In genomic region chr2:50133766-50134165, GRCh38 we compare ENCODE assay signal across 14 cellular contexts.
"Had no signal": no experiment of that assay in that cellular context is flagged by ENCODE, and none has a peak within 500 bp of the region (broad histone marks: within the 10 kb centered on the region; RNA-seq: fewer than 3 reads in every experiment).

No MANE protein-coding gene starts in this region.

- H3K4me1 Mint-ChIP-seq: activated naive CD4-positive, alpha-beta T cell treated with anti-CD3 and anti-CD28 coated beads, Interleukin-2, amount 50 U/mL, for 24 hours; naive thymus-derived CD8-positive, alpha-beta T cell had no signal

- H3K36me3 Mint-ChIP-seq: activated naive CD4-positive, alpha-beta T cell treated with anti-CD3 and anti-CD28 coated beads, Interleukin-2, amount 50 U/mL, for 24 hours; mesothelial cell of epicardium; naive thymus-derived CD8-positive, alpha-beta T cell; type B pancreatic cell; WTC11 had no signal

- H3K27me3 Mint-ChIP-seq: activated naive CD4-positive, alpha-beta T cell treated with anti-CD3 and anti-CD28 coated beads, Interleukin-2, amount 50 U/mL, for 24 hours; type B pancreatic cell had no signal

- H3K9me3 Mint-ChIP-seq: activated naive CD4-positive, alpha-beta T cell treated with anti-CD3 and anti-CD28 coated beads, Interleukin-2, amount 50 U/mL, for 24 hours; mesothelial cell of epicardium; type B pancreatic cell; WTC11 had no signal

- ATAC-seq: naive thymus-derived CD8-positive, alpha-beta T cell; WTC11 had no signal

- H3K27ac Mint-ChIP-seq: activated naive CD4-positive, alpha-beta T cell treated with anti-CD3 and anti-CD28 coated beads, Interleukin-2, amount 50 U/mL, for 24 hours; mesothelial cell of epicardium; naive thymus-derived CD8-positive, alpha-beta T cell; type B pancreatic cell; WTC11 had no signal

- DNase-seq: activated gamma-delta T cell treated with Interleukin-2 at 50 U/mL for 16 hours; activated T-cell treated with anti-CD3 and anti-CD28 coated beads, Interleukin-2, amount 50 U/mL, for 1 hour; adrenal gland; brain microvascular endothelial cell; central memory CD4-positive, alpha-beta T cell; glutamatergic neuron; left ventricle myocardium inferior; naive thymus-derived CD8-positive, alpha-beta T cell; stimulated activated CD4-positive, alpha-beta T cell treated with anti-CD3 and anti-CD28 coated beads, Interleukin-4, amount 100 ng/mL, for 1 hour; stimulated activated naive CD4-positive, alpha-beta T cell had no signal

- H3K4me3 Mint-ChIP-seq: activated naive CD4-positive, alpha-beta T cell treated with anti-CD3 and anti-CD28 coated beads, Interleukin-2, amount 50 U/mL, for 24 hours; mesothelial cell of epicardium; naive thymus-derived CD8-positive, alpha-beta T cell; type B pancreatic cell; WTC11 had no signal
